Comparison of ENCODE assay signal across 1 cellular context in the genomic region with DNA sequence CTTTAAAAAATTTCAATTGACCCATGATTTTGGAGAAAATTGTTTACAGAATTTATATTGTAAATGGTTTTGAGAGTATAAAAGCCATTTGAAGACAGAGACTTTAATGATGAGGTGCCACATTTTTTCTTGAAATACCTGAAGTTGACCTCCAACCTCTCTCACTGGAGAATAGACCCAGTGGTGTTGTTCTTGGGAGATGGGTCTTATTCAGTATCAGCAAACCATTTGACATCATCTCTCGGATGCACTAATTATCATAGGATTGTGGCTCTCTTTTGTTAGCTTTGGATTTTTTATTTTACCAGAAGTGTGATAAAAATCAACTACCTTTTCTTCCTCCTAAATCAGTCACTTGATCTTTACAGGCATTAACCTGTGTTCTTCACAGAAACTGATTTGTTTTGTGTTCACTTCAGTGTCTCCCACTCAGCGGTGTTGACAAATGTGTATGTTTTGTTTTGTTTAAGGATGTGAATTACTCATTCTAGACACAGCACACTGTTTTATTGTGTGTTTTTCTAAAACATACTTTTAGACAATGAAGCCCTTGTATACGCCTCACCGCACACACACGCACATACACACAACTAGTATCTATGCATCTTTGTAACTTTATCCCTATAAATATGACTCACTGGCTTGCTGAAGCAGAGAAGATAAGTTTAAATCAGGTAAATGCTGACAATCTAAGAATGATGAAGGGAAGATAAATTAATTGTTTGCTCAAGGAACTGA.
TF ChIP-seq lines count a peak whose summit lies in the region.

No MANE protein-coding gene starts in this region.

TF ChIP-seq in HEK293, 187 proteins besides CTCF, POLR2A, EP300 and RAD21 (continued from another document and continues in another):
- TF ChIP-seq, protein P1, sequence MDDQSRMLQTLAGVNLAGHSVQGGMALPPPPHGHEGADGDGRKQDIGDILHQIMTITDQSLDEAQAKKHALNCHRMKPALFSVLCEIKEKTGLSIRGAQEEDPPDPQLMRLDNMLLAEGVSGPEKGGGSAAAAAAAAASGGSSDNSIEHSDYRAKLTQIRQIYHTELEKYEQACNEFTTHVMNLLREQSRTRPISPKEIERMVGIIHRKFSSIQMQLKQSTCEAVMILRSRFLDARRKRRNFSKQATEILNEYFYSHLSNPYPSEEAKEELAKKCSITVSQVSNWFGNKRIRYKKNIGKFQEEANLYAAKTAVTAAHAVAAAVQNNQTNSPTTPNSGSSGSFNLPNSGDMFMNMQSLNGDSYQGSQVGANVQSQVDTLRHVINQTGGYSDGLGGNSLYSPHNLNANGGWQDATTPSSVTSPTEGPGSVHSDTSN (CRISPR knock-in tag; IDR thresholded peaks at IDR 0.05) = no peak
- no peak for TF ChIP-seq ZNF423 (tag by site-specific recombination; IDR thresholded peaks at IDR 0.05)
- no peak for TF ChIP-seq ZNF501 (tag by site-specific recombination; IDR thresholded peaks at IDR 0.05)
- peak; percentile 92 for TF ChIP-seq FEZF1 (tag by site-specific recombination; IDR thresholded peaks at IDR 0.05)
- TF ChIP-seq ZNF701 (tag by site-specific recombination; IDR thresholded peaks at IDR 0.05) = no peak
- TF ChIP-seq, protein P2, sequence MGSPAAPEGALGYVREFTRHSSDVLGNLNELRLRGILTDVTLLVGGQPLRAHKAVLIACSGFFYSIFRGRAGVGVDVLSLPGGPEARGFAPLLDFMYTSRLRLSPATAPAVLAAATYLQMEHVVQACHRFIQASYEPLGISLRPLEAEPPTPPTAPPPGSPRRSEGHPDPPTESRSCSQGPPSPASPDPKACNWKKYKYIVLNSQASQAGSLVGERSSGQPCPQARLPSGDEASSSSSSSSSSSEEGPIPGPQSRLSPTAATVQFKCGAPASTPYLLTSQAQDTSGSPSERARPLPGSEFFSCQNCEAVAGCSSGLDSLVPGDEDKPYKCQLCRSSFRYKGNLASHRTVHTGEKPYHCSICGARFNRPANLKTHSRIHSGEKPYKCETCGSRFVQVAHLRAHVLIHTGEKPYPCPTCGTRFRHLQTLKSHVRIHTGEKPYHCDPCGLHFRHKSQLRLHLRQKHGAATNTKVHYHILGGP (tag by site-specific recombination; IDR thresholded peaks at IDR 0.05) = peak; percentile 83
- no peak for TF ChIP-seq ZSCAN30 (tag by site-specific recombination; IDR thresholded peaks at IDR 0.05)
- no peak for TF ChIP-seq YY2 (tag by site-specific recombination; IDR thresholded peaks at IDR 0.05)
- TF ChIP-seq KLF8 (tag by site-specific recombination; IDR thresholded peaks at IDR 0.05) = peak; percentile 75
- TF ChIP-seq, protein P3, sequence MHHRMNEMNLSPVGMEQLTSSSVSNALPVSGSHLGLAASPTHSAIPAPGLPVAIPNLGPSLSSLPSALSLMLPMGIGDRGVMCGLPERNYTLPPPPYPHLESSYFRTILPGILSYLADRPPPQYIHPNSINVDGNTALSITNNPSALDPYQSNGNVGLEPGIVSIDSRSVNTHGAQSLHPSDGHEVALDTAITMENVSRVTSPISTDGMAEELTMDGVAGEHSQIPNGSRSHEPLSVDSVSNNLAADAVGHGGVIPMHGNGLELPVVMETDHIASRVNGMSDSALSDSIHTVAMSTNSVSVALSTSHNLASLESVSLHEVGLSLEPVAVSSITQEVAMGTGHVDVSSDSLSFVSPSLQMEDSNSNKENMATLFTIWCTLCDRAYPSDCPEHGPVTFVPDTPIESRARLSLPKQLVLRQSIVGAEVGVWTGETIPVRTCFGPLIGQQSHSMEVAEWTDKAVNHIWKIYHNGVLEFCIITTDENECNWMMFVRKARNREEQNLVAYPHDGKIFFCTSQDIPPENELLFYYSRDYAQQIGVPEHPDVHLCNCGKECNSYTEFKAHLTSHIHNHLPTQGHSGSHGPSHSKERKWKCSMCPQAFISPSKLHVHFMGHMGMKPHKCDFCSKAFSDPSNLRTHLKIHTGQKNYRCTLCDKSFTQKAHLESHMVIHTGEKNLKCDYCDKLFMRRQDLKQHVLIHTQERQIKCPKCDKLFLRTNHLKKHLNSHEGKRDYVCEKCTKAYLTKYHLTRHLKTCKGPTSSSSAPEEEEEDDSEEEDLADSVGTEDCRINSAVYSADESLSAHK (tag by site-specific recombination; IDR thresholded peaks at IDR 0.05) = peak; percentile 79
- TF ChIP-seq, protein P4, sequence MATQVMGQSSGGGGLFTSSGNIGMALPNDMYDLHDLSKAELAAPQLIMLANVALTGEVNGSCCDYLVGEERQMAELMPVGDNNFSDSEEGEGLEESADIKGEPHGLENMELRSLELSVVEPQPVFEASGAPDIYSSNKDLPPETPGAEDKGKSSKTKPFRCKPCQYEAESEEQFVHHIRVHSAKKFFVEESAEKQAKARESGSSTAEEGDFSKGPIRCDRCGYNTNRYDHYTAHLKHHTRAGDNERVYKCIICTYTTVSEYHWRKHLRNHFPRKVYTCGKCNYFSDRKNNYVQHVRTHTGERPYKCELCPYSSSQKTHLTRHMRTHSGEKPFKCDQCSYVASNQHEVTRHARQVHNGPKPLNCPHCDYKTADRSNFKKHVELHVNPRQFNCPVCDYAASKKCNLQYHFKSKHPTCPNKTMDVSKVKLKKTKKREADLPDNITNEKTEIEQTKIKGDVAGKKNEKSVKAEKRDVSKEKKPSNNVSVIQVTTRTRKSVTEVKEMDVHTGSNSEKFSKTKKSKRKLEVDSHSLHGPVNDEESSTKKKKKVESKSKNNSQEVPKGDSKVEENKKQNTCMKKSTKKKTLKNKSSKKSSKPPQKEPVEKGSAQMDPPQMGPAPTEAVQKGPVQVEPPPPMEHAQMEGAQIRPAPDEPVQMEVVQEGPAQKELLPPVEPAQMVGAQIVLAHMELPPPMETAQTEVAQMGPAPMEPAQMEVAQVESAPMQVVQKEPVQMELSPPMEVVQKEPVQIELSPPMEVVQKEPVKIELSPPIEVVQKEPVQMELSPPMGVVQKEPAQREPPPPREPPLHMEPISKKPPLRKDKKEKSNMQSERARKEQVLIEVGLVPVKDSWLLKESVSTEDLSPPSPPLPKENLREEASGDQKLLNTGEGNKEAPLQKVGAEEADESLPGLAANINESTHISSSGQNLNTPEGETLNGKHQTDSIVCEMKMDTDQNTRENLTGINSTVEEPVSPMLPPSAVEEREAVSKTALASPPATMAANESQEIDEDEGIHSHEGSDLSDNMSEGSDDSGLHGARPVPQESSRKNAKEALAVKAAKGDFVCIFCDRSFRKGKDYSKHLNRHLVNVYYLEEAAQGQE (tag by site-specific recombination; IDR thresholded peaks at IDR 0.05) = no peak
- no peak for TF ChIP-seq ZNF274 (IDR thresholded peaks at IDR 0.05; ENCODE audit: low read length)
- no peak for TF ChIP-seq ZNF274 (tag by site-specific recombination; IDR thresholded peaks at IDR 0.05; ENCODE audit: borderline replicate concordance)
- TF ChIP-seq EGR2 (tag by site-specific recombination; IDR thresholded peaks at IDR 0.05; ENCODE audit: low read depth) = no peak
- TF ChIP-seq ZNF404 (tag by site-specific recombination; IDR thresholded peaks at IDR 0.05) = no peak
- TF ChIP-seq, protein P5, sequence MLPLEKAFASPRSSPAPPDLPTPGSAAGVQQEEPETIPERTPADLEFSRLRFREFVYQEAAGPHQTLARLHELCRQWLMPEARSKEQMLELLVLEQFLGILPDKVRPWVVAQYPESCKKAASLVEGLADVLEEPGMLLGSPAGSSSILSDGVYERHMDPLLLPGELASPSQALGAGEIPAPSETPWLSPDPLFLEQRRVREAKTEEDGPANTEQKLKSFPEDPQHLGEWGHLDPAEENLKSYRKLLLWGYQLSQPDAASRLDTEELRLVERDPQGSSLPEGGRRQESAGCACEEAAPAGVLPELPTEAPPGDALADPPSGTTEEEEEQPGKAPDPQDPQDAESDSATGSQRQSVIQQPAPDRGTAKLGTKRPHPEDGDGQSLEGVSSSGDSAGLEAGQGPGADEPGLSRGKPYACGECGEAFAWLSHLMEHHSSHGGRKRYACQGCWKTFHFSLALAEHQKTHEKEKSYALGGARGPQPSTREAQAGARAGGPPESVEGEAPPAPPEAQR (tag by site-specific recombination; IDR thresholded peaks at IDR 0.05) = no peak
- TF ChIP-seq, protein P6, sequence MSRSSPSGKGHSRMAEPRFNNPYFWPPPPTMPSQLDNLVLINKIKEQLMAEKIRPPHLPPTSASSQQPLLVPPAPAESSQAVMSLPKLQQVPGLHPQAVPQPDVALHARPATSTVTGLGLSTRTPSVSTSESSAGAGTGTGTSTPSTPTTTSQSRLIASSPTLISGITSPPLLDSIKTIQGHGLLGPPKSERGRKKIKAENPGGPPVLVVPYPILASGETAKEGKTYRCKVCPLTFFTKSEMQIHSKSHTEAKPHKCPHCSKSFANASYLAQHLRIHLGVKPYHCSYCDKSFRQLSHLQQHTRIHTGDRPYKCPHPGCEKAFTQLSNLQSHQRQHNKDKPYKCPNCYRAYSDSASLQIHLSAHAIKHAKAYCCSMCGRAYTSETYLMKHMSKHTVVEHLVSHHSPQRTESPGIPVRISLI (tag by site-specific recombination; IDR thresholded peaks at IDR 0.05) = peak; percentile 92
- TF ChIP-seq ZNF169 (tag by site-specific recombination; IDR thresholded peaks at IDR 0.05) = no peak
- TF ChIP-seq MEIS1 (CRISPR knock-in tag; IDR thresholded peaks at IDR 0.05; ENCODE audit: borderline replicate concordance) = 0 out of 2 replicates have a peak, but pooled peaks have one; percentile 34
- peak; percentile 64 for TF ChIP-seq IKZF3 (tag by site-specific recombination; IDR thresholded peaks at IDR 0.05)
- TF ChIP-seq REPIN1 (tag by site-specific recombination; IDR thresholded peaks at IDR 0.05; ENCODE audit: low read depth) = no peak
- no peak for TF ChIP-seq ZNF777 (tag by site-specific recombination; IDR thresholded peaks at IDR 0.05; ENCODE audit: borderline replicate concordance)
- peak; percentile 83 for TF ChIP-seq GFI1B (tag by site-specific recombination; IDR thresholded peaks at IDR 0.05)
- TF ChIP-seq ZNF654 (tag by site-specific recombination; IDR thresholded peaks at IDR 0.05; ENCODE audit: low read depth) = peak; percentile 10; the same call in 1 of the 2 replicates
- TF ChIP-seq, protein P7, sequence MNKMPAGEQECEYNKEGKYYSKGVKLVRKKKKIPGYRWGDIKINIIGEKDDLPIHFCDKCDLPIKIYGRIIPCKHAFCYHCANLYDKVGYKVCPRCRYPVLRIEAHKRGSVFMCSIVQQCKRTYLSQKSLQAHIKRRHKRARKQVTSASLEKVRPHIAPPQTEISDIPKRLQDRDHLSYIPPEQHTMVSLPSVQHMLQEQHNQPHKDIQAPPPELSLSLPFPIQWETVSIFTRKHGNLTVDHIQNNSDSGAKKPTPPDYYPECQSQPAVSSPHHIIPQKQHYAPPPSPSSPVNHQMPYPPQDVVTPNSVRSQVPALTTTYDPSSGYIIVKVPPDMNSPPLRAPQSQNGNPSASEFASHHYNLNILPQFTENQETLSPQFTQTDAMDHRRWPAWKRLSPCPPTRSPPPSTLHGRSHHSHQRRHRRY (tag by site-specific recombination; IDR thresholded peaks at IDR 0.05) = no peak
- TF ChIP-seq, protein P8, sequence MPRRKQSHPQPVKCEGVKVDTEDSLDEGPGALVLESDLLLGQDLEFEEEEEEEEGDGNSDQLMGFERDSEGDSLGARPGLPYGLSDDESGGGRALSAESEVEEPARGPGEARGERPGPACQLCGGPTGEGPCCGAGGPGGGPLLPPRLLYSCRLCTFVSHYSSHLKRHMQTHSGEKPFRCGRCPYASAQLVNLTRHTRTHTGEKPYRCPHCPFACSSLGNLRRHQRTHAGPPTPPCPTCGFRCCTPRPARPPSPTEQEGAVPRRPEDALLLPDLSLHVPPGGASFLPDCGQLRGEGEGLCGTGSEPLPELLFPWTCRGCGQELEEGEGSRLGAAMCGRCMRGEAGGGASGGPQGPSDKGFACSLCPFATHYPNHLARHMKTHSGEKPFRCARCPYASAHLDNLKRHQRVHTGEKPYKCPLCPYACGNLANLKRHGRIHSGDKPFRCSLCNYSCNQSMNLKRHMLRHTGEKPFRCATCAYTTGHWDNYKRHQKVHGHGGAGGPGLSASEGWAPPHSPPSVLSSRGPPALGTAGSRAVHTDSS (tag by site-specific recombination; IDR thresholded peaks at IDR 0.05) = no peak
- TF ChIP-seq ZNF202 (tag by site-specific recombination; IDR thresholded peaks at IDR 0.05; ENCODE audit: borderline replicate concordance) = no peak
- no peak for TF ChIP-seq ZNF677 (tag by site-specific recombination; IDR thresholded peaks at IDR 0.05)
- TF ChIP-seq, protein P9, sequence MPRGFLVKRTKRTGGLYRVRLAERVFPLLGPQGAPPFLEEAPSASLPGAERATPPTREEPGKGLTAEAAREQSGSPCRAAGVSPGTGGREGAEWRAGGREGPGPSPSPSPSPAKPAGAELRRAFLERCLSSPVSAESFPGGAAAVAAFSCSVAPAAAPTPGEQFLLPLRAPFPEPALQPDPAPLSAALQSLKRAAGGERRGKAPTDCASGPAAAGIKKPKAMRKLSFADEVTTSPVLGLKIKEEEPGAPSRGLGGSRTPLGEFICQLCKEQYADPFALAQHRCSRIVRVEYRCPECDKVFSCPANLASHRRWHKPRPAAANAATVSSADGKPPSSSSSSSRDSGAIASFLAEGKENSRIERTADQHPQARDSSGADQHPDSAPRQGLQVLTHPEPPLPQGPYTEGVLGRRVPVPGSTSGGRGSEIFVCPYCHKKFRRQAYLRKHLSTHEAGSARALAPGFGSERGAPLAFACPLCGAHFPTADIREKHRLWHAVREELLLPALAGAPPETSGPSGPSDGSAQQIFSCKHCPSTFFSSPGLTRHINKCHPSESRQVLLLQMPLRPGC (tag by site-specific recombination; IDR thresholded peaks at IDR 0.05) = peak; percentile 92
- TF ChIP-seq ZNF561 (tag by site-specific recombination; IDR thresholded peaks at IDR 0.05; ENCODE audit: borderline replicate concordance) = peak; percentile 81; the same call in 1 of the 2 replicates
- no peak for TF ChIP-seq ZNF146 (tag by site-specific recombination; IDR thresholded peaks at IDR 0.05)
- TF ChIP-seq ZBTB17 (tag by site-specific recombination; IDR thresholded peaks at IDR 0.05) = peak; percentile 60; the same call in 1 of the 2 replicates
- peak; percentile 58 for TF ChIP-seq ZNF2 (tag by site-specific recombination; IDR thresholded peaks at IDR 0.05)
- TF ChIP-seq ZNF747 (tag by site-specific recombination; IDR thresholded peaks at IDR 0.05) = no peak
- no peak for TF ChIP-seq ZNF132 (tag by site-specific recombination; IDR thresholded peaks at IDR 0.05; ENCODE audit: borderline replicate concordance)
- no peak for TF ChIP-seq ZNF658 (tag by site-specific recombination; IDR thresholded peaks at IDR 0.05)
- peak; percentile 84; the same call in 1 of the 2 replicates for TF ChIP-seq ZNF629 (tag by site-specific recombination; IDR thresholded peaks at IDR 0.05)
- peak; percentile 73; the same call in 1 of the 2 replicates for TF ChIP-seq OVOL3 (tag by site-specific recombination; IDR thresholded peaks at IDR 0.05)
- peak; percentile 45; the same call in 1 of the 2 replicates for TF ChIP-seq ZBTB1 (tag by site-specific recombination; IDR thresholded peaks at IDR 0.05)
- peak; percentile 80 for TF ChIP-seq SP7 (tag by site-specific recombination; IDR thresholded peaks at IDR 0.05)
- TF ChIP-seq ZNF248 (tag by site-specific recombination; IDR thresholded peaks at IDR 0.05) = no peak
- TF ChIP-seq ZNF366 (tag by site-specific recombination; conservative IDR thresholded peaks at IDR 0.05) = peak; percentile 83
